8 cellular contexts compared by ENCODE assay signal in the genomic region with DNA sequence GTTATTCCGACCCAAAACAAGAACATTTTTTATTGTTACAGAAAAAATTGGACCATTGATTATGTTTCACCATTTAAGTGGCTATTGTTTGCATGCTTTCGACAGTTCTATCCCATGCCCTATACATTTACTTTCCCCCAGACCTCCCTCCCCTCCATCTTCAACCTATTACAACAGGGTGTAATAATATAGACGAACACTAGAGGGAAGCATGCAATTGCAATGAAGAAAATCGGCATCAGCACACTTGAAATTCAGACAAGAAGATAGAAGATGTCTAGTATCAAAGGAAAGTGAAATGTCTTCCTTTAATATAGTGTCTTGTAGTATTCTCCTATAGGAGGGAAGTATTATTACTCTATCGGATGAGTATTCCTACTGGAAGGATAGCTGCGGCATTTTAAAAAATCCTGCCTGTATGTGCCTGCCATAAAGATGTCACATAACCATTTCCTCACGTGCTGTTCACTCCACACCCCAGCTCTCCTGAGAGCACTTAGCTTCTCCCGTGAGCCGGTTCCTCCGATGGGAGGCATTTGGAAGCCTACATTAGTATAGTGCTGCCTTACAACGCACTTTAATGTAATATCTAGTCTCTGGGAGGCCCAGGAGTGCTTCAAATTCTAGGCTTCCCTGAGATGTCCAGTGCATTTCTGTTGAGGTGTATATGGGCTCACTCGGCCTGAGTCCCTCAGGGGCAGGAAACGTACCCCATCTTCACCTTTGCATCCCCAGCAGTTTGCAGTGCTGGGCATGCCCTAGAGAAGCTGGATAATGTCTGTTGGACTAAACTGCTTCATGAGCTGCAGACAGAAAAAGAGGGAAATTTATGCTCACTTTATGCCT. TPM values are rescaled to one million over a fixed set of nuclear protein-coding genes. Genes with fewer than 3 reads are reported as not detected.
A peak's percentile ranks its signal among the peaks of the same experiment; 100 is the strongest.
DNase-seq lines count a peak whose midpoint lies in the region; ATAC-seq and TF ChIP-seq lines count a peak whose summit lies in the region.

No MANE protein-coding gene starts in this region.

- H3K4me3 ChIP-seq in KMS-11 (IDR thresholded peaks at IDR 0.05; ENCODE audit: insufficient read depth, low read depth, low read length), result no peak overlapping the region
- H3K4me3 ChIP-seq in cardiac fibroblast (replicated peaks in 1 of 2; ENCODE audit: low read depth in 2 of 2, low read length in 2 of 2), result no peak overlapping the region
- no peak overlapping the region for H3K4me3 ChIP-seq in transverse colon

- intact Hi-C loops in transverse colon (cut with DNase I; ENCODE audit: low total_unique reads), result loop anchor here (1.0 to 10.0 kb wide), 3 partner anchors 53 to 423 kb away; no protein-coding TSS in a partner anchor

- TF ChIP-seq EP300 in transverse colon (IDR thresholded peaks at IDR 0.05; ENCODE audit: low read depth), result no peak

- DNase-seq in DMS53 treated with DMSO at 0.1 percent for 48 hours (lab: John Stamatoyannopoulos, UW; ENCODE audit: unreplicated experiment) (peak; percentile 32), NOMO-1 treated with DMSO at 0.1 percent for 48 hours (lab: John Stamatoyannopoulos, UW; ENCODE audit: unreplicated experiment) (peak; percentile 69), cardiac fibroblast (ENCODE audit: low read depth in 2 of 2) (peak; percentile 77 to 78), left kidney (ENCODE audit: low read depth, low spot score) (peak; percentile 85), transverse colon (no peak), ecto neural progenitor cell (ENCODE audit: low spot score) (no peak)

- H3K36me3 ChIP-seq in KMS-11 (ENCODE audit: insufficient read depth) (no peaks in the 10 kb centered on the region), transverse colon (no peaks in the 10 kb centered on the region)

- H3K27me3 ChIP-seq in KMS-11 (ENCODE audit: insufficient read depth, low read depth) (no peaks in the 10 kb centered on the region), transverse colon (no peaks in the 10 kb centered on the region)

- no peaks in the 10 kb centered on the region for H3K79me2 ChIP-seq in KMS-11 (ENCODE audit: insufficient read depth, low read depth)

- H3K27ac ChIP-seq in KMS-11, result no peak overlapping the region
- no peak overlapping the region for H3K27ac ChIP-seq in transverse colon

- peak; percentile 93 for TF ChIP-seq CTCF in KMS-11 (conservative IDR thresholded peaks at IDR 0.05; ENCODE audit: low read depth, low read length)
- peak; percentile 71 for TF ChIP-seq CTCF in cardiac fibroblast (IDR thresholded peaks at IDR 0.05; ENCODE audit: low read depth, low read length)
- TF ChIP-seq CTCF in transverse colon (IDR thresholded peaks at IDR 0.05), result peak; percentile 82 to 93 (median 87)

- peak overlapping the region; percentile 15; the same call in 1 of the 2 replicates for H2AFZ ChIP-seq in KMS-11 (ENCODE audit: low read depth)

- in situ Hi-C loops in transverse colon (cut with MboI; ENCODE audit: low pct_ligation_motif_present in 1 of 4, low pct_unique_long_range_greater_than_20kb in 1 of 4, low sequenced_read_pairs in 3 of 4), result loop anchor here (5.0 to 25.0 kb wide), 4 partner anchors 63 to 184 kb away; partner anchors contain the start of genes EIF2A (in 1 of the 4) and SERP1 (in 1 of the 4)

- H3K9ac ChIP-seq in KMS-11, result no peak overlapping the region

- peak; percentile 64 for ATAC-seq in GM21515 (IDR thresholded peaks at IDR 0.05; ENCODE audit: unreplicated experiment)

- no peak for TF ChIP-seq POLR2A in transverse colon (IDR thresholded peaks at IDR 0.05)

- no peaks in the 10 kb centered on the region for H4K20me1 ChIP-seq in KMS-11 (ENCODE audit: insufficient read depth)

- no peaks in the 10 kb centered on the region for H3K9me3 ChIP-seq in transverse colon

- 18 to 19% methylated on average over 7 to 13 of the region's 13 CpGs for WGBS in transverse colon (ENCODE audit: low coverage in 1 of 2), 2 donors

- H3K4me2 ChIP-seq in KMS-11, result no peak overlapping the region

- H3K4me1 ChIP-seq in KMS-11 (ENCODE audit: low read depth, poor library complexity, severe bottlenecking) (no peaks in the 10 kb centered on the region), transverse colon (peaks cover 0 to 16% (median 7%) of the 10 kb centered on the region in 4 donors)

RNA-seq across cellular contexts. Expression of gene ERICH6, which starts 17.8 kb away (rescaled TPM):
- not detected for total RNA-seq in transverse colon

RNA-seq across cellular contexts. Expression of gene SIAH2, which starts 41.5 kb away (rescaled TPM):
- total RNA-seq in transverse colon, result 100 to 1,000 TPM in 1 of 4 donors, 10 to 100 TPM in 3; 24.8 to 102 (median 38.8) TPM

Comparison
In these comparisons a context has a peak if more than half of its experiments do, and no peak if none do; other contexts are left out.
1. DNase-seq: peak in DMS53 treated with DMSO at 0.1 percent for 48 hours (single experiment), NOMO-1 treated with DMSO at 0.1 percent for 48 hours (single experiment), cardiac fibroblast (2 of 2) and left kidney (single experiment); none in transverse colon (single experiment) and ecto neural progenitor cell (single experiment).
2. Peak in every context shown above with its lines, with median percentiles within 50 percentile points of each other: CTCF ChIP-seq.